ENCODE assay signal across 20 cellular contexts in the genomic region with DNA sequence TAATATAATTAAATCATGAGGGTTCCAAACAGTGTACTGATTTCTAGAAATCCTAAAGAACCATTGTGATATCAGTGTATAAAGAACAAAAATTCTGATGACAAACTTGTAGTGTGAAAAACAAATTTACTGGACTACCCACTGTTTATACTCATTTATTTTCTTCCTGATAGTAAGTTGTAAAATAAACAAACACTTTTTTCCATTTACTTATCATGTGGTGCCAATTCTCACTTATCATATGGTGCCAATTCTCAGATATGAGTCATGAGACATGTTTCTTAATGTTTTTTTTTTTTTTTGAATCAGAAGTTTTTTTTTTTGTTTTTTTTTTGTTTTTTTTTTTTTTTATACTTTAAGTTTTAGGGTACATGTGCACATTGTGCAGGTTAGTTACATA.
"Had no signal": no experiment of that assay in that cellular context is flagged by ENCODE, and none has a peak within 500 bp of the region (broad histone marks: within the 10 kb centered on the region; RNA-seq: fewer than 3 reads in every experiment).

No MANE protein-coding gene starts in this region.

- H3K4me1 Mint-ChIP-seq: activated naive CD8-positive, alpha-beta T cell treated with anti-CD3 and anti-CD28 coated beads, Interleukin-2, amount 50 U/mL, for 24 hours; activated T-helper 17 cell treated with anti-CD3 and anti-CD28 coated beads, Interleukin-2, amount 50 U/mL, for 72 hours; naive thymus-derived CD8-positive, alpha-beta T cell; stimulated activated naive B cell treated with anti-CD40 and anti-IgM and Interleukin-4, amounts not matched to agents 10 μg/mL and 1 μg/mL and 100 μg/mL, for 72 hours had no signal

- H3K4me3 ChIP-seq: ascending aorta, breast epithelium, dorsolateral prefrontal cortex, esophagus muscularis mucosa, gastroesophageal sphincter, left lung, mucosa of descending colon, transverse colon had no signal

- H3K27ac Mint-ChIP-seq: activated naive CD4-positive, alpha-beta T cell treated with anti-CD3 and anti-CD28 coated beads for 36 hours; activated naive CD8-positive, alpha-beta T cell treated with anti-CD3 and anti-CD28 coated beads, Interleukin-2, amount 50 U/mL, for 24 hours; activated T-helper 17 cell treated with anti-CD3 and anti-CD28 coated beads, Interleukin-2, amount 50 U/mL, for 72 hours; endodermal cell; naive thymus-derived CD8-positive, alpha-beta T cell; stimulated activated naive B cell treated with anti-CD40 and anti-IgM and Interleukin-4, amounts not matched to agents 10 μg/mL and 1 μg/mL and 100 μg/mL, for 72 hours had no signal

- H3K27ac ChIP-seq: ascending aorta, breast epithelium, dorsolateral prefrontal cortex, esophagus muscularis mucosa, gastroesophageal sphincter, left lung, transverse colon had no signal

- H3K4me3 Mint-ChIP-seq: activated naive CD4-positive, alpha-beta T cell treated with anti-CD3 and anti-CD28 coated beads for 36 hours; activated naive CD8-positive, alpha-beta T cell treated with anti-CD3 and anti-CD28 coated beads, Interleukin-2, amount 50 U/mL, for 24 hours; activated T-helper 17 cell treated with anti-CD3 and anti-CD28 coated beads, Interleukin-2, amount 50 U/mL, for 72 hours; endodermal cell; naive thymus-derived CD8-positive, alpha-beta T cell; stimulated activated naive B cell treated with anti-CD40 and anti-IgM and Interleukin-4, amounts not matched to agents 10 μg/mL and 1 μg/mL and 100 μg/mL, for 72 hours had no signal

- DNase-seq: activated CD4-positive, CD25-positive, alpha-beta regulatory T cell treated with anti-CD3 and anti-CD28 coated beads, Interleukin-2, amount 50 U/mL, for 72 hours; activated naive CD4-positive, alpha-beta T cell treated with anti-CD3 and anti-CD28 coated beads for 36 hours; activated naive CD8-positive, alpha-beta T cell treated with anti-CD3 and anti-CD28 coated beads, Interleukin-2, amount 50 U/mL, for 24 hours; activated T-cell treated with anti-CD3 and anti-CD28 coated beads for 4 hours; dorsolateral prefrontal cortex; endodermal cell; left lung; mucosa of descending colon; naive thymus-derived CD8-positive, alpha-beta T cell; retina; stimulated activated CD4-positive, alpha-beta T cell treated with anti-CD3 and anti-CD28 coated beads, Interleukin-4, amount 100 ng/mL, for 1 hour; stimulated activated naive B cell treated with anti-CD40 and anti-IgM and Interleukin-4, amounts not matched to agents 10 μg/mL and 1 μg/mL and 100 μg/mL, for 72 hours; T-helper 1 cell; T1000; transverse colon had no signal

- H3K36me3 ChIP-seq: ascending aorta, breast epithelium, esophagus muscularis mucosa, gastroesophageal sphincter, left lung, transverse colon had no signal

- H3K27me3 ChIP-seq: ascending aorta, breast epithelium, dorsolateral prefrontal cortex, esophagus muscularis mucosa, gastroesophageal sphincter, left lung, transverse colon had no signal

- H3K4me1 ChIP-seq: ascending aorta, breast epithelium, esophagus muscularis mucosa, gastroesophageal sphincter, left lung, transverse colon had no signal

- H3K36me3 Mint-ChIP-seq: stimulated activated naive B cell treated with anti-CD40 and anti-IgM and Interleukin-4, amounts not matched to agents 10 μg/mL and 1 μg/mL and 100 μg/mL, for 72 hours had no signal

- H3K27me3 Mint-ChIP-seq: activated naive CD8-positive, alpha-beta T cell treated with anti-CD3 and anti-CD28 coated beads, Interleukin-2, amount 50 U/mL, for 24 hours; activated T-helper 17 cell treated with anti-CD3 and anti-CD28 coated beads, Interleukin-2, amount 50 U/mL, for 72 hours; stimulated activated naive B cell treated with anti-CD40 and anti-IgM and Interleukin-4, amounts not matched to agents 10 μg/mL and 1 μg/mL and 100 μg/mL, for 72 hours had no signal
